21 cellular contexts compared by ENCODE assay signal in genomic region chr7:1897861-1898627, GRCh38.
"Had no signal": no experiment of that assay in that cellular context is flagged by ENCODE, and none has a peak within 500 bp of the region (broad histone marks: within the 10 kb centered on the region; RNA-seq: fewer than 3 reads in every experiment).

No MANE protein-coding gene starts in this region.

- ATAC-seq: activated CD8-positive, alpha-beta memory T cell treated with anti-CD3 and anti-CD28 coated beads, Interleukin-2, amount 10 ng/mL, durations not matched to agents 7 days and 5 days; foreskin keratinocyte; naive thymus-derived CD8-positive, alpha-beta T cell had no signal

- H3K27ac Mint-ChIP-seq: activated CD8-positive, alpha-beta memory T cell treated with anti-CD3 and anti-CD28 coated beads, Interleukin-2, amount 10 ng/mL, durations not matched to agents 7 days and 5 days; activated T-helper 2 cell treated with anti-CD3 and anti-CD28 coated beads, Interferon-gamma antibody, Interleukin-2, Interleukin-4, amounts not matched to agents 10 μg/mL and 5 μg/mL and 100 μg/mL, durations not matched to agents 14 hours and 24 hours and 36 hours had no signal

- DNase-seq: activated CD4-positive, alpha-beta T cell treated with anti-CD3 and anti-CD28 coated beads, Interleukin-2, amount 50 U/mL, for 48 hours; activated CD8-positive, alpha-beta memory T cell treated with anti-CD3 and anti-CD28 coated beads, Interleukin-2, amount 10 ng/mL, durations not matched to agents 7 days and 5 days; activated naive CD4-positive, alpha-beta T cell treated with anti-CD3 and anti-CD28 coated beads, Interleukin-2, amount 50 U/mL, for 16 hours; activated T-cell treated with anti-CD3 and anti-CD28 coated beads, Interleukin-2, amount 50 U/mL, for 1 hour; adrenal gland; esophagus squamous epithelium; foreskin keratinocyte; head of caudate nucleus; retina; stimulated activated CD4-positive, alpha-beta T cell treated with anti-CD3 and anti-CD28 coated beads, Interleukin-15, amount 100 ng/mL, for 24 hours; stimulated activated CD4-positive, alpha-beta T cell treated with anti-CD3 and anti-CD28 coated beads, Interleukin-4, amount 100 ng/mL, for 1 hour; stimulated activated naive CD4-positive, alpha-beta T cell treated with Interleukin-2 at 50 U/mL for 16 hours; SW 1271; T-helper 9 cell; trophoblast cell had no signal

- H3K9me3 ChIP-seq: adrenal gland, esophagus squamous epithelium, mucosa of descending colon had no signal

- H3K27me3 Mint-ChIP-seq: activated CD8-positive, alpha-beta memory T cell treated with anti-CD3 and anti-CD28 coated beads, Interleukin-2, amount 10 ng/mL, durations not matched to agents 7 days and 5 days; naive thymus-derived CD8-positive, alpha-beta T cell had no signal

- H3K36me3 Mint-ChIP-seq: activated CD8-positive, alpha-beta memory T cell treated with anti-CD3 and anti-CD28 coated beads, Interleukin-2, amount 10 ng/mL, durations not matched to agents 7 days and 5 days had no signal

- H3K36me3 ChIP-seq: adrenal gland had no signal

- H3K4me3 ChIP-seq: adrenal gland, coronary artery, esophagus squamous epithelium, mucosa of descending colon, skin epidermis had no signal

- H3K9me3 Mint-ChIP-seq: activated T-helper 2 cell treated with anti-CD3 and anti-CD28 coated beads, Interferon-gamma antibody, Interleukin-2, Interleukin-4, amounts not matched to agents 10 μg/mL and 5 μg/mL and 100 μg/mL, durations not matched to agents 14 hours and 24 hours and 36 hours; naive thymus-derived CD8-positive, alpha-beta T cell had no signal

- H3K27me3 ChIP-seq: adrenal gland, esophagus squamous epithelium, foreskin keratinocyte had no signal

- H3K4me1 Mint-ChIP-seq: activated CD8-positive, alpha-beta memory T cell treated with anti-CD3 and anti-CD28 coated beads, Interleukin-2, amount 10 ng/mL, durations not matched to agents 7 days and 5 days had no signal

- H3K27ac ChIP-seq: adrenal gland, coronary artery, esophagus squamous epithelium, foreskin keratinocyte, VCaP had no signal

- H3K4me3 Mint-ChIP-seq: activated CD8-positive, alpha-beta memory T cell treated with anti-CD3 and anti-CD28 coated beads, Interleukin-2, amount 10 ng/mL, durations not matched to agents 7 days and 5 days; naive thymus-derived CD8-positive, alpha-beta T cell had no signal

- H3K4me1 ChIP-seq: adrenal gland, foreskin keratinocyte had no signal
